21 cellular contexts compared by ENCODE assay signal in genomic region chr10:9003122-9003521, GRCh38.
DNase-seq lines count a peak whose midpoint lies in the region; ATAC-seq, FAIRE-seq and TF ChIP-seq lines count a peak whose summit lies in the region.
"Had no signal": no experiment of that assay in that cellular context is flagged by ENCODE, and none has a peak within 500 bp of the region (broad histone marks: within the 10 kb centered on the region; RNA-seq: fewer than 3 reads in every experiment).

No MANE protein-coding gene starts in this region.

- no peak for DNase-seq in activated CD4-positive, alpha-beta memory T cell treated with anti-CD3 and anti-CD28 coated beads for 36 hours
- DNase-seq in activated CD4-positive, alpha-beta memory T cell treated with anti-CD3 and anti-CD28 coated beads, Interleukin-2, amount 10 ng/mL, durations not matched to agents 7 days and 5 days = no peak
- no peak for DNase-seq in activated naive CD8-positive, alpha-beta T cell treated with anti-CD3 and anti-CD28 coated beads for 36 hours
- DNase-seq in T-helper 2 cell treated with Interferon-gamma antibody and Interleukin-4, amounts not matched to agents 5 μg/mL and 100 μg/mL, for 36 hours (ENCODE audit: low spot score) = no peak
- no peak for DNase-seq in effector memory CD4-positive, alpha-beta T cell
- no peak for DNase-seq in GM12891 (ENCODE audit: insufficient read length, low spot score)
- DNase-seq: 8988T; CD8-positive, alpha-beta memory T cell; COR-L47; DMS 273 treated with DMSO at 0.1 percent for 48 hours; DMS53; DND-41; EL; HCEC 1CT had no signal

- FAIRE-seq in GM12891 (lab: Jason Lieb, UNC) = no peak
- FAIRE-seq: GM12878, H54 had no signal

- H3K4me3 ChIP-seq in effector memory CD4-positive, alpha-beta T cell (ENCODE audit: insufficient read depth, low read depth, low read length, poor library complexity, severe bottlenecking) = no peak overlapping the region
- H3K4me3 ChIP-seq: BLaER1 treated with 17β-estradiol and CSF1 and Interleukin-3, amounts not matched to agents 10 nM and 100 nM; GM12878; GM23338 had no signal

- H3K27ac ChIP-seq in effector memory CD4-positive, alpha-beta T cell (ENCODE audit: insufficient read depth, low read length, poor library complexity, severe bottlenecking) = peak overlapping the region; percentile 42
- H3K27ac ChIP-seq: BLaER1 treated with 17β-estradiol and CSF1 and Interleukin-3, amounts not matched to agents 10 nM and 100 nM; HL-60 had no signal

- no peak for ATAC-seq in GM21360 (IDR thresholded peaks at IDR 0.05; ENCODE audit: unreplicated experiment)
- ATAC-seq: GM12878, GM23338 had no signal

- CTCF ChIA-PET in activated CD4-positive, alpha-beta memory T cell treated with anti-CD3 and anti-CD28 coated beads for 36 hours (lab: Charles Lee) = no interaction called here
- CTCF ChIA-PET in activated CD4-positive, alpha-beta memory T cell treated with anti-CD3 and anti-CD28 coated beads, Interleukin-2, amount 10 ng/mL, durations not matched to agents 7 days and 5 days (lab: Charles Lee) = no interaction called here

- no peaks in the 10 kb centered on the region for H3K27me3 ChIP-seq in effector memory CD4-positive, alpha-beta T cell (replicated peaks; ENCODE audit: control insufficient read depth, insufficient read depth, low read length, poor library complexity, severe bottlenecking)
- H3K27me3 ChIP-seq: BLaER1 treated with 17β-estradiol and CSF1 and Interleukin-3, amounts not matched to agents 10 nM and 100 nM had no signal

- no peaks in the 10 kb centered on the region for H3K9me3 ChIP-seq in effector memory CD4-positive, alpha-beta T cell (ENCODE audit: control insufficient read depth, low read length)
- H3K9me3 ChIP-seq: BLaER1 treated with 17β-estradiol and CSF1 and Interleukin-3, amounts not matched to agents 10 nM and 100 nM had no signal

- H3K9me3 Mint-ChIP-seq in activated CD4-positive, alpha-beta memory T cell treated with anti-CD3 and anti-CD28 coated beads for 36 hours = no peaks in the 10 kb centered on the region
- no peaks in the 10 kb centered on the region for H3K9me3 Mint-ChIP-seq in activated CD4-positive, alpha-beta memory T cell treated with anti-CD3 and anti-CD28 coated beads, Interleukin-2, amount 10 ng/mL, durations not matched to agents 7 days and 5 days
- no peaks in the 10 kb centered on the region for H3K9me3 Mint-ChIP-seq in activated naive CD8-positive, alpha-beta T cell (ENCODE audit: low read depth)
- H3K9me3 Mint-ChIP-seq in activated naive CD8-positive, alpha-beta T cell treated with anti-CD3 and anti-CD28 coated beads for 36 hours = no peaks in the 10 kb centered on the region
- H3K9me3 Mint-ChIP-seq in T-helper 2 cell treated with Interferon-gamma antibody and Interleukin-4, amounts not matched to agents 5 μg/mL and 100 μg/mL, for 36 hours = no peaks in the 10 kb centered on the region
- H3K9me3 Mint-ChIP-seq: CD8-positive, alpha-beta memory T cell; GM23338 had no signal

- H3K27me3 Mint-ChIP-seq in activated CD4-positive, alpha-beta memory T cell treated with anti-CD3 and anti-CD28 coated beads for 36 hours = no peaks in the 10 kb centered on the region
- H3K27me3 Mint-ChIP-seq in activated CD4-positive, alpha-beta memory T cell treated with anti-CD3 and anti-CD28 coated beads, Interleukin-2, amount 10 ng/mL, durations not matched to agents 7 days and 5 days = no peaks in the 10 kb centered on the region
- no peaks in the 10 kb centered on the region for H3K27me3 Mint-ChIP-seq in activated naive CD8-positive, alpha-beta T cell
- no peaks in the 10 kb centered on the region for H3K27me3 Mint-ChIP-seq in activated naive CD8-positive, alpha-beta T cell treated with anti-CD3 and anti-CD28 coated beads for 36 hours
- H3K27me3 Mint-ChIP-seq in T-helper 2 cell treated with Interferon-gamma antibody and Interleukin-4, amounts not matched to agents 5 μg/mL and 100 μg/mL, for 36 hours (ENCODE audit: low read depth) = no peaks in the 10 kb centered on the region

- TF ChIP-seq POLR2A in GM12891 (IDR thresholded peaks at IDR 0.05; ENCODE audit: low read depth, low read length) = no peak

- H3K27ac Mint-ChIP-seq in activated CD4-positive, alpha-beta memory T cell treated with anti-CD3 and anti-CD28 coated beads for 36 hours = peak overlapping the region; percentile 25
- no peak overlapping the region for H3K27ac Mint-ChIP-seq in activated CD4-positive, alpha-beta memory T cell treated with anti-CD3 and anti-CD28 coated beads, Interleukin-2, amount 10 ng/mL, durations not matched to agents 7 days and 5 days
- peak overlapping the region; percentile 84 for H3K27ac Mint-ChIP-seq in activated naive CD8-positive, alpha-beta T cell
- no peak overlapping the region for H3K27ac Mint-ChIP-seq in activated naive CD8-positive, alpha-beta T cell treated with anti-CD3 and anti-CD28 coated beads for 36 hours
- no peak overlapping the region for H3K27ac Mint-ChIP-seq in T-helper 2 cell treated with Interferon-gamma antibody and Interleukin-4, amounts not matched to agents 5 μg/mL and 100 μg/mL, for 36 hours
- H3K27ac Mint-ChIP-seq: GM23338 had no signal

- no peaks in the 10 kb centered on the region for H3K36me3 Mint-ChIP-seq in activated CD4-positive, alpha-beta memory T cell treated with anti-CD3 and anti-CD28 coated beads for 36 hours
- H3K36me3 Mint-ChIP-seq in activated CD4-positive, alpha-beta memory T cell treated with anti-CD3 and anti-CD28 coated beads, Interleukin-2, amount 10 ng/mL, durations not matched to agents 7 days and 5 days (ENCODE audit: low read depth) = no peaks in the 10 kb centered on the region
- peaks cover 5% of the 10 kb centered on the region for H3K36me3 Mint-ChIP-seq in activated naive CD8-positive, alpha-beta T cell
- H3K36me3 Mint-ChIP-seq in activated naive CD8-positive, alpha-beta T cell treated with anti-CD3 and anti-CD28 coated beads for 36 hours = no peaks in the 10 kb centered on the region
- peaks cover 5% of the 10 kb centered on the region for H3K36me3 Mint-ChIP-seq in T-helper 2 cell treated with Interferon-gamma antibody and Interleukin-4, amounts not matched to agents 5 μg/mL and 100 μg/mL, for 36 hours (ENCODE audit: low read depth)
- H3K36me3 Mint-ChIP-seq: CD8-positive, alpha-beta memory T cell had no signal

- POLR2A ChIA-PET in activated CD4-positive, alpha-beta memory T cell treated with anti-CD3 and anti-CD28 coated beads for 36 hours (lab: Charles Lee) = no interaction called here
- POLR2A ChIA-PET in activated CD4-positive, alpha-beta memory T cell treated with anti-CD3 and anti-CD28 coated beads, Interleukin-2, amount 10 ng/mL, durations not matched to agents 7 days and 5 days (lab: Charles Lee) = interaction anchor here (1.0 kb wide), 1 partner anchor 16 kb away, joined by 3 read pairs; no protein-coding TSS in a partner anchor

- H3K4me3 Mint-ChIP-seq in activated CD4-positive, alpha-beta memory T cell treated with anti-CD3 and anti-CD28 coated beads for 36 hours = no peak overlapping the region
- H3K4me3 Mint-ChIP-seq in activated CD4-positive, alpha-beta memory T cell treated with anti-CD3 and anti-CD28 coated beads, Interleukin-2, amount 10 ng/mL, durations not matched to agents 7 days and 5 days = no peak overlapping the region
- peak overlapping the region; percentile 63 for H3K4me3 Mint-ChIP-seq in activated naive CD8-positive, alpha-beta T cell
- H3K4me3 Mint-ChIP-seq in activated naive CD8-positive, alpha-beta T cell treated with anti-CD3 and anti-CD28 coated beads for 36 hours = no peak overlapping the region
- peak overlapping the region; percentile 22 for H3K4me3 Mint-ChIP-seq in T-helper 2 cell treated with Interferon-gamma antibody and Interleukin-4, amounts not matched to agents 5 μg/mL and 100 μg/mL, for 36 hours
- H3K4me3 Mint-ChIP-seq: CD8-positive, alpha-beta memory T cell; GM23338 had no signal

- intact Hi-C loops in activated CD4-positive, alpha-beta memory T cell treated with anti-CD3 and anti-CD28 coated beads for 36 hours (cut with micrococcal nuclease) = no loop called here

- no peaks in the 10 kb centered on the region for H3K4me1 ChIP-seq in effector memory CD4-positive, alpha-beta T cell (ENCODE audit: control insufficient read depth, insufficient read depth, low read length, poor library complexity, severe bottlenecking)

- no peaks in the 10 kb centered on the region for H3K36me3 ChIP-seq in effector memory CD4-positive, alpha-beta T cell (ENCODE audit: control insufficient read depth, insufficient read depth, low read length)
- H3K36me3 ChIP-seq: BLaER1 treated with 17β-estradiol and CSF1 and Interleukin-3, amounts not matched to agents 10 nM and 100 nM had no signal

- peaks cover 42% of the 10 kb centered on the region for H3K4me1 Mint-ChIP-seq in activated CD4-positive, alpha-beta memory T cell treated with anti-CD3 and anti-CD28 coated beads for 36 hours (ENCODE audit: low read depth)
- peaks cover 2% of the 10 kb centered on the region for H3K4me1 Mint-ChIP-seq in activated CD4-positive, alpha-beta memory T cell treated with anti-CD3 and anti-CD28 coated beads, Interleukin-2, amount 10 ng/mL, durations not matched to agents 7 days and 5 days
- H3K4me1 Mint-ChIP-seq in activated naive CD8-positive, alpha-beta T cell (ENCODE audit: low read depth) = peaks cover 56% of the 10 kb centered on the region
- peaks cover 34% of the 10 kb centered on the region for H3K4me1 Mint-ChIP-seq in activated naive CD8-positive, alpha-beta T cell treated with anti-CD3 and anti-CD28 coated beads for 36 hours
- H3K4me1 Mint-ChIP-seq in T-helper 2 cell treated with Interferon-gamma antibody and Interleukin-4, amounts not matched to agents 5 μg/mL and 100 μg/mL, for 36 hours (ENCODE audit: low read depth) = peaks cover 41% of the 10 kb centered on the region
- H3K4me1 Mint-ChIP-seq: GM23338 had no signal

TF ChIP-seq in GM12891, 5 proteins besides CTCF, POLR2A, EP300 and RAD21:
- no peak for TF ChIP-seq PAX5 (IDR thresholded peaks at IDR 0.05; ENCODE audit: insufficient read depth, low read length, severe bottlenecking)
- TF ChIP-seq POU2F2 (IDR thresholded peaks at IDR 0.05; ENCODE audit: low read depth, low read length) = no peak
- TF ChIP-seq POLR2AphosphoS5 (IDR thresholded peaks at IDR 0.05; ENCODE audit: low read depth, low read length) = no peak
- TF ChIP-seq SPI1 (IDR thresholded peaks at IDR 0.05; ENCODE audit: low read depth, low read length) = no peak
- no peak for TF ChIP-seq TAF1 (IDR thresholded peaks at IDR 0.05; ENCODE audit: low read depth, low read length)

Comparison
In these comparisons a context has a peak if more than half of its experiments do, and no peak if none do; other contexts are left out.
1. H3K27ac Mint-ChIP-seq: peak in activated CD4-positive, alpha-beta memory T cell treated with anti-CD3 and anti-CD28 coated beads for 36 hours (single experiment) and activated naive CD8-positive, alpha-beta T cell (single experiment); none in activated CD4-positive, alpha-beta memory T cell treated with anti-CD3 and anti-CD28 coated beads, Interleukin-2, amount 10 ng/mL, durations not matched to agents 7 days and 5 days (single experiment), activated naive CD8-positive, alpha-beta T cell treated with anti-CD3 and anti-CD28 coated beads for 36 hours (single experiment) and T-helper 2 cell treated with Interferon-gamma antibody and Interleukin-4, amounts not matched to agents 5 μg/mL and 100 μg/mL, for 36 hours (single experiment).
2. H3K4me3 Mint-ChIP-seq: peak in activated naive CD8-positive, alpha-beta T cell (single experiment) and T-helper 2 cell treated with Interferon-gamma antibody and Interleukin-4, amounts not matched to agents 5 μg/mL and 100 μg/mL, for 36 hours (single experiment); none in activated CD4-positive, alpha-beta memory T cell treated with anti-CD3 and anti-CD28 coated beads for 36 hours (single experiment), activated CD4-positive, alpha-beta memory T cell treated with anti-CD3 and anti-CD28 coated beads, Interleukin-2, amount 10 ng/mL, durations not matched to agents 7 days and 5 days (single experiment) and activated naive CD8-positive, alpha-beta T cell treated with anti-CD3 and anti-CD28 coated beads for 36 hours (single experiment).